ENCODE assay signal across 39 cellular contexts in genomic region chr5:150204588-150204960, GRCh38. TPM values are rescaled to one million over a fixed set of nuclear protein-coding genes. Genes with fewer than 3 reads are reported as not detected.
"Had no signal": no experiment of that assay in that cellular context is flagged by ENCODE, and none has a peak within 500 bp of the region (broad histone marks: within the 10 kb centered on the region; RNA-seq: fewer than 3 reads in every experiment).

No MANE protein-coding gene starts in this region.

- H3K27ac ChIP-seq: ascending aorta, breast epithelium, cardiac muscle cell, colonic mucosa, epithelial cell of prostate, esophagus squamous epithelium, gastroesophageal sphincter, WERI-Rb-1 had no signal

- H3K4me3 Mint-ChIP-seq: activated B cell treated with CpG ODN at 0.5 μM for 24 hours; activated CD4-positive, alpha-beta memory T cell treated with anti-CD3 and anti-CD28 coated beads for 36 hours; activated CD4-positive, alpha-beta T cell treated with anti-CD3 and anti-CD28 coated beads, Interleukin-2, amount 10 ng/mL, durations not matched to agents 24 days and 14 days; activated CD8-positive, alpha-beta memory T cell treated with anti-CD3 and anti-CD28 coated beads, Interleukin-2, amount 10 ng/mL, durations not matched to agents 7 days and 5 days; activated CD8-positive, alpha-beta T cell treated with anti-CD3 and anti-CD28 coated beads, Interleukin-2, amount 10 ng/mL, durations not matched to agents 7 days and 5 days; activated naive CD4-positive, alpha-beta T cell treated with anti-CD3 and anti-CD28 coated beads for 36 hours; activated naive CD8-positive, alpha-beta T cell treated with anti-CD3 and anti-CD28 coated beads, Interleukin-2, amount 10 ng/mL, durations not matched to agents 7 days and 5 days; activated T-helper 1 cell treated with anti-CD3 and anti-CD28 coated beads, Interleukin-12 subunit alpha, Interleukin-12 subunit beta, Interleukin-2, Interleukin-4 antibody, amounts not matched to agents 30 ng/mL and 10 ng/mL and 1 ng/mL, durations not matched to agents 14 hours and 24 hours and 36 hours; brain; T-helper 17 cell; T-helper 2 cell treated with Interferon-gamma antibody and Interleukin-4, amounts not matched to agents 5 μg/mL and 100 μg/mL, for 36 hours had no signal

- H3K4me1 ChIP-seq: ascending aorta, breast epithelium, gastroesophageal sphincter had no signal

- H3K27me3 Mint-ChIP-seq: brain had no signal

- H3K36me3 Mint-ChIP-seq: activated CD4-positive, alpha-beta memory T cell treated with anti-CD3 and anti-CD28 coated beads for 36 hours; activated CD8-positive, alpha-beta memory T cell treated with anti-CD3 and anti-CD28 coated beads, Interleukin-2, amount 10 ng/mL, durations not matched to agents 7 days and 5 days; activated naive CD4-positive, alpha-beta T cell treated with anti-CD3 and anti-CD28 coated beads, Interleukin-2, amount 50 U/mL, for 72 hours; activated naive CD8-positive, alpha-beta T cell treated with anti-CD3 and anti-CD28 coated beads, Interleukin-2, amount 10 ng/mL, durations not matched to agents 7 days and 5 days; brain had no signal

- H3K27me3 ChIP-seq: ascending aorta, breast epithelium, colonic mucosa had no signal

- H3K9me3 ChIP-seq: ascending aorta, breast epithelium, colonic mucosa, esophagus squamous epithelium, gastroesophageal sphincter had no signal

- DNase-seq: activated B cell treated with CpG ODN at 0.5 μM for 24 hours; activated CD4-positive, alpha-beta memory T cell treated with anti-CD3 and anti-CD28 coated beads for 36 hours; activated CD4-positive, alpha-beta T cell treated with anti-CD3 and anti-CD28 coated beads, Interleukin-2, amount 10 ng/mL, durations not matched to agents 24 days and 14 days; activated CD8-positive, alpha-beta memory T cell treated with anti-CD3 and anti-CD28 coated beads, Interleukin-2, amount 10 ng/mL, durations not matched to agents 7 days and 5 days; activated CD8-positive, alpha-beta memory T cell treated with anti-CD3 and anti-CD28 coated beads, Interleukin-2, amount 50 U/mL, for 4 hours; activated CD8-positive, alpha-beta T cell treated with anti-CD3 and anti-CD28 coated beads, Interleukin-2, amount 10 ng/mL, durations not matched to agents 7 days and 5 days; activated effector memory CD4-positive, alpha-beta T cell treated with anti-CD3 and anti-CD28 coated beads, Interleukin-2, amount 50 U/mL, for 16 hours; activated naive CD4-positive, alpha-beta T cell treated with anti-CD3 and anti-CD28 coated beads for 36 hours; activated naive CD8-positive, alpha-beta T cell treated with anti-CD3 and anti-CD28 coated beads, Interleukin-2, amount 10 ng/mL, durations not matched to agents 7 days and 5 days; activated T-cell treated with anti-CD3 and anti-CD28 coated beads, Interleukin-2, amount 50 U/mL, for 1 hour; activated T-cell treated with anti-CD3 and anti-CD28 coated beads, Interleukin-2, amount 50 U/mL, for 48 hours; central memory CD4-positive, alpha-beta T cell; cerebellar nuclear complex; colonic mucosa; effector CD8-positive, alpha-beta T cell; esophagus squamous epithelium; foreskin melanocyte; head of caudate nucleus; T-helper 1 cell; T-helper 17 cell; T1000; WERI-Rb-1 had no signal

- H3K36me3 ChIP-seq: ascending aorta, breast epithelium, cardiac muscle cell, esophagus squamous epithelium, gastroesophageal sphincter, WERI-Rb-1 had no signal

- H3K4me3 ChIP-seq: ascending aorta, breast epithelium, cardiac muscle cell, colonic mucosa, esophagus squamous epithelium, gastroesophageal sphincter had no signal

- H3K9me3 Mint-ChIP-seq: activated B cell treated with CpG ODN at 0.5 μM for 24 hours; activated CD4-positive, alpha-beta memory T cell treated with anti-CD3 and anti-CD28 coated beads for 36 hours; activated CD4-positive, alpha-beta T cell treated with anti-CD3 and anti-CD28 coated beads, Interleukin-2, amount 10 ng/mL, durations not matched to agents 24 days and 14 days; activated naive CD4-positive, alpha-beta T cell treated with anti-CD3 and anti-CD28 coated beads for 36 hours; activated naive CD4-positive, alpha-beta T cell treated with anti-CD3 and anti-CD28 coated beads, Interleukin-2, amount 50 U/mL, for 72 hours; activated naive CD8-positive, alpha-beta T cell treated with anti-CD3 and anti-CD28 coated beads, Interleukin-2, amount 10 ng/mL, durations not matched to agents 7 days and 5 days; activated T-helper 1 cell treated with anti-CD3 and anti-CD28 coated beads, Interleukin-12 subunit alpha, Interleukin-12 subunit beta, Interleukin-2, Interleukin-4 antibody, amounts not matched to agents 30 ng/mL and 10 ng/mL and 1 ng/mL, durations not matched to agents 14 hours and 24 hours and 36 hours; activated T-helper 2 cell treated with anti-CD3 and anti-CD28 coated beads, Interferon-gamma antibody, Interleukin-2, Interleukin-4, amounts not matched to agents 10 μg/mL and 5 μg/mL and 100 μg/mL, durations not matched to agents 14 hours and 24 hours and 36 hours; brain; T-helper 2 cell treated with Interferon-gamma antibody and Interleukin-4, amounts not matched to agents 5 μg/mL and 100 μg/mL, for 36 hours had no signal

- H3K27ac Mint-ChIP-seq: activated B cell treated with CpG ODN at 0.5 μM for 24 hours; activated CD4-positive, alpha-beta memory T cell treated with anti-CD3 and anti-CD28 coated beads for 36 hours; activated CD4-positive, alpha-beta T cell treated with anti-CD3 and anti-CD28 coated beads, Interleukin-2, amount 10 ng/mL, durations not matched to agents 24 days and 14 days; activated CD8-positive, alpha-beta memory T cell treated with anti-CD3 and anti-CD28 coated beads, Interleukin-2, amount 10 ng/mL, durations not matched to agents 7 days and 5 days; activated CD8-positive, alpha-beta T cell treated with anti-CD3 and anti-CD28 coated beads, Interleukin-2, amount 10 ng/mL, durations not matched to agents 7 days and 5 days; activated naive CD4-positive, alpha-beta T cell treated with anti-CD3 and anti-CD28 coated beads for 36 hours; activated naive CD8-positive, alpha-beta T cell treated with anti-CD3 and anti-CD28 coated beads, Interleukin-2, amount 10 ng/mL, durations not matched to agents 7 days and 5 days; activated T-helper 1 cell treated with anti-CD3 and anti-CD28 coated beads, Interleukin-12 subunit alpha, Interleukin-12 subunit beta, Interleukin-2, Interleukin-4 antibody, amounts not matched to agents 30 ng/mL and 10 ng/mL and 1 ng/mL, durations not matched to agents 14 hours and 24 hours and 36 hours; activated T-helper 2 cell treated with anti-CD3 and anti-CD28 coated beads, Interferon-gamma antibody, Interleukin-2, Interleukin-4, amounts not matched to agents 10 μg/mL and 5 μg/mL and 100 μg/mL, durations not matched to agents 14 hours and 24 hours and 36 hours; T-helper 17 cell; T-helper 2 cell treated with Interferon-gamma antibody and Interleukin-4, amounts not matched to agents 5 μg/mL and 100 μg/mL, for 36 hours had no signal

- FAIRE-seq: endometrium, endothelial cell of umbilical vein had no signal

RNA-seq across cellular contexts. Expression of gene SLC6A7, which starts 14.7 kb away (rescaled TPM):
- total RNA-seq: activated B cell treated with CpG ODN at 0.5 μM for 24 hours; activated CD4-positive, alpha-beta memory T cell treated with anti-CD3 and anti-CD28 coated beads for 36 hours; activated CD4-positive, alpha-beta T cell treated with anti-CD3 and anti-CD28 coated beads, Interleukin-2, amount 10 ng/mL, durations not matched to agents 24 days and 14 days; activated CD8-positive, alpha-beta memory T cell treated with anti-CD3 and anti-CD28 coated beads for 36 hours; activated CD8-positive, alpha-beta memory T cell treated with anti-CD3 and anti-CD28 coated beads, Interleukin-2, amount 10 ng/mL, durations not matched to agents 7 days and 5 days; activated CD8-positive, alpha-beta T cell treated with anti-CD3 and anti-CD28 coated beads, Interleukin-2, amount 10 ng/mL, durations not matched to agents 7 days and 5 days; activated naive CD4-positive, alpha-beta T cell treated with anti-CD3 and anti-CD28 coated beads for 36 hours; activated naive CD4-positive, alpha-beta T cell treated with anti-CD3 and anti-CD28 coated beads, Interleukin-2, amount 50 U/mL, for 72 hours; activated naive CD8-positive, alpha-beta T cell treated with anti-CD3 and anti-CD28 coated beads, Interleukin-2, amount 10 ng/mL, durations not matched to agents 7 days and 5 days; activated T-helper 1 cell treated with anti-CD3 and anti-CD28 coated beads, Interleukin-12 subunit alpha, Interleukin-12 subunit beta, Interleukin-2, Interleukin-4 antibody, amounts not matched to agents 30 ng/mL and 10 ng/mL and 1 ng/mL, durations not matched to agents 14 hours and 24 hours and 36 hours; activated T-helper 2 cell treated with anti-CD3 and anti-CD28 coated beads, Interferon-gamma antibody, Interleukin-2, Interleukin-4, amounts not matched to agents 10 μg/mL and 5 μg/mL and 100 μg/mL, durations not matched to agents 14 hours and 24 hours and 36 hours; ascending aorta; cardiac muscle cell; dermis microvascular lymphatic vessel endothelial cell; endothelial cell of umbilical vein; esophagus squamous epithelium; fibroblast of lung; gastroesophageal sphincter; glomerular endothelial cell; T-helper 17 cell had no signal
- polyA plus RNA-seq: cardiac muscle cell, endothelial cell of umbilical vein, esophagus had no signal

RNA-seq across cellular contexts. Expression of gene CDX1, which starts 38.0 kb away (rescaled TPM):
- total RNA-seq: activated B cell treated with CpG ODN at 0.5 μM for 24 hours; activated CD4-positive, alpha-beta memory T cell treated with anti-CD3 and anti-CD28 coated beads for 36 hours; activated CD4-positive, alpha-beta T cell treated with anti-CD3 and anti-CD28 coated beads, Interleukin-2, amount 10 ng/mL, durations not matched to agents 24 days and 14 days; activated CD8-positive, alpha-beta memory T cell treated with anti-CD3 and anti-CD28 coated beads for 36 hours; activated CD8-positive, alpha-beta memory T cell treated with anti-CD3 and anti-CD28 coated beads, Interleukin-2, amount 10 ng/mL, durations not matched to agents 7 days and 5 days; activated CD8-positive, alpha-beta T cell treated with anti-CD3 and anti-CD28 coated beads, Interleukin-2, amount 10 ng/mL, durations not matched to agents 7 days and 5 days; activated naive CD4-positive, alpha-beta T cell treated with anti-CD3 and anti-CD28 coated beads for 36 hours; activated naive CD4-positive, alpha-beta T cell treated with anti-CD3 and anti-CD28 coated beads, Interleukin-2, amount 50 U/mL, for 72 hours; activated naive CD8-positive, alpha-beta T cell treated with anti-CD3 and anti-CD28 coated beads, Interleukin-2, amount 10 ng/mL, durations not matched to agents 7 days and 5 days; activated T-helper 1 cell treated with anti-CD3 and anti-CD28 coated beads, Interleukin-12 subunit alpha, Interleukin-12 subunit beta, Interleukin-2, Interleukin-4 antibody, amounts not matched to agents 30 ng/mL and 10 ng/mL and 1 ng/mL, durations not matched to agents 14 hours and 24 hours and 36 hours; activated T-helper 2 cell treated with anti-CD3 and anti-CD28 coated beads, Interferon-gamma antibody, Interleukin-2, Interleukin-4, amounts not matched to agents 10 μg/mL and 5 μg/mL and 100 μg/mL, durations not matched to agents 14 hours and 24 hours and 36 hours; ascending aorta; cardiac muscle cell; dermis microvascular lymphatic vessel endothelial cell; endothelial cell of umbilical vein; esophagus squamous epithelium; gastroesophageal sphincter; glomerular endothelial cell; T-helper 17 cell had no signal
- polyA plus RNA-seq: endothelial cell of umbilical vein had no signal
